In genomic region chr20:60693513-60694133, GRCh38 we compare ENCODE assay signal across 24 cellular contexts.
DNase-seq lines count a peak whose midpoint lies in the region; ATAC-seq and TF ChIP-seq lines count a peak whose summit lies in the region.
"Had no signal": no experiment of that assay in that cellular context is flagged by ENCODE, and none has a peak within 500 bp of the region (broad histone marks: within the 10 kb centered on the region; RNA-seq: fewer than 3 reads in every experiment).

No MANE protein-coding gene starts in this region.

- H3K27me3 Mint-ChIP-seq in WTC11 (ENCODE audit: low read depth) = peaks cover 11% of the 10 kb centered on the region
- H3K27me3 Mint-ChIP-seq in type B pancreatic cell = peaks cover 31% of the 10 kb centered on the region

- DNase-seq in H7 = peak; percentile 14
- DNase-seq in WTC11 (ENCODE audit: low spot score) = no peak
- no peak for DNase-seq in type B pancreatic cell (ENCODE audit: extremely low spot score, unreplicated experiment)
- no peak for DNase-seq in SW 1271 (lab: John Stamatoyannopoulos, UW)
- DNase-seq in SIG-M5 (lab: John Stamatoyannopoulos, UW) = no peak
- DNase-seq: Calu3; CD8-positive, alpha-beta memory T cell; DMS153; GDM1; GM23248; MG63; NCI-H1417; NCI-H1694 treated with DMSO at 0.1 percent for 48 hours; NCI-H2081 treated with DMSO at 0.1 percent for 48 hours; NCI-H446 treated with DMSO at 0.1 percent for 48 hours; NCI-H526 treated with DMSO at 0.1 percent for 48 hours; PC-9; SHP77 treated with DMSO at 0.1 percent for 48 hours; SK-N-SH had no signal

- no peak overlapping the region for H3K4me3 ChIP-seq in H7 (ENCODE audit: insufficient read depth, low read depth, low read length)
- peak overlapping the region; percentile 1 for H3K4me3 ChIP-seq in iPS-18a (ENCODE audit: low read length)
- H3K4me3 ChIP-seq: GM23248, K562, MG63, PC-9 had no signal

- POLR2A ChIA-PET in WTC11 (lab: Charles Lee) = no interaction called here

- H3K36me3 Mint-ChIP-seq in WTC11 (peaks cover 14% of the 10 kb centered on the region), type B pancreatic cell (no peaks in the 10 kb centered on the region)
- H3K36me3 Mint-ChIP-seq: CD8-positive, alpha-beta memory T cell had no signal

- no peaks in the 10 kb centered on the region for H3K9me3 ChIP-seq in iPS-18a (ENCODE audit: control insufficient read depth, low read depth, low read length)
- H3K9me3 ChIP-seq: MG63, SK-N-SH had no signal

- H3K27me3 ChIP-seq in H7 (ENCODE audit: control insufficient read depth, insufficient read depth, low read length) (no peaks in the 10 kb centered on the region), iPS-18a (ENCODE audit: control insufficient read depth, insufficient read depth, low read length) (no peaks in the 10 kb centered on the region)
- H3K27me3 ChIP-seq: MG63 had no signal

- H3K4me3 Mint-ChIP-seq in WTC11 (peak overlapping the region; percentile 44), type B pancreatic cell (no peak overlapping the region)
- H3K4me3 Mint-ChIP-seq: CD8-positive, alpha-beta memory T cell had no signal

- H3K4me1 Mint-ChIP-seq in WTC11 (peaks cover 60% of the 10 kb centered on the region), type B pancreatic cell (ENCODE audit: unreplicated experiment) (peaks cover 13% of the 10 kb centered on the region)
- H3K4me1 Mint-ChIP-seq: CD8-positive, alpha-beta memory T cell had no signal

- H3K27ac Mint-ChIP-seq in WTC11 (peak overlapping the region; percentile 98), type B pancreatic cell (peak overlapping the region; percentile 70)
- H3K27ac Mint-ChIP-seq: CD8-positive, alpha-beta memory T cell had no signal

- H3K9me3 Mint-ChIP-seq in WTC11 (peaks cover 27% of the 10 kb centered on the region), type B pancreatic cell (no peaks in the 10 kb centered on the region)

- CTCF ChIA-PET in WTC11 (lab: Charles Lee) = interaction anchor here (2.6 kb wide), 1 partner anchor 25 kb away, joined by 10 read pairs; no protein-coding TSS in a partner anchor

- ATAC-seq in WTC11 (peak; percentile 83), GM18519 (IDR thresholded peaks at IDR 0.05; ENCODE audit: low FRiP score, unreplicated experiment) (no peak)
- ATAC-seq: K562 had no signal

- H3K36me3 ChIP-seq in H7 (replicated peaks; ENCODE audit: control insufficient read depth, insufficient read depth, low read length) (no peaks in the 10 kb centered on the region), iPS-18a (ENCODE audit: control insufficient read depth, low read depth, low read length) (no peaks in the 10 kb centered on the region)
- H3K36me3 ChIP-seq: MG63 had no signal

- peak overlapping the region; percentile 27 for H3K27ac ChIP-seq in iPS-18a (ENCODE audit: low read length)
- H3K27ac ChIP-seq: C4-2B, GM23248, PC-9, RWPE1 had no signal

- peaks cover 37% of the 10 kb centered on the region for H3K4me1 ChIP-seq in iPS-18a (ENCODE audit: control insufficient read depth, low read depth, low read length)

- TF ChIP-seq CTCF in WTC11 (IDR thresholded peaks at IDR 0.05) (no peak), type B pancreatic cell (conservative IDR thresholded peaks at IDR 0.05) (no peak)

- no peak overlapping the region for H3K9ac ChIP-seq in iPS-18a (ENCODE audit: low read length)
- H3K9ac ChIP-seq: GM23248, SK-N-SH had no signal

TF ChIP-seq in WTC11, 78 proteins besides CTCF, POLR2A, EP300 and RAD21 (continues in another document):
- TF ChIP-seq, protein P1, sequence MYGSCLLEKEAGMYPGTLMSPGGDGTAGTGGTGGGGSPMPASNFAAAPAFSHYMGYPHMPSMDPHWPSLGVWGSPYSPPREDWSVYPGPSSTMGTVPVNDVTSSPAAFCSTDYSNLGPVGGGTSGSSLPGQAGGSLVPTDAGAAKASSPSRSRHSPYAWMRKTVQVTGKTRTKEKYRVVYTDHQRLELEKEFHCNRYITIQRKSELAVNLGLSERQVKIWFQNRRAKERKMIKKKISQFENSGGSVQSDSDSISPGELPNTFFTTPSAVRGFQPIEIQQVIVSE (CRISPR knock-in tag; IDR thresholded peaks at IDR 0.05; ENCODE audit: borderline replicate concordance) = no peak
- TF ChIP-seq EMX1 (CRISPR knock-in tag; IDR thresholded peaks at IDR 0.05) (no peak), ZSCAN18 (CRISPR knock-in tag; IDR thresholded peaks at IDR 0.05) (0 out of 2 replicates have a peak, but pooled peaks have one; percentile 1), TP53 (CRISPR knock-in tag; IDR thresholded peaks at IDR 0.05) (no peak), ERG (CRISPR knock-in tag; IDR thresholded peaks at IDR 0.05) (no peak), NR2C2 (CRISPR knock-in tag; IDR thresholded peaks at IDR 0.05) (no peak), NFE2L1 (CRISPR knock-in tag; IDR thresholded peaks at IDR 0.05) (no peak)
- TF ChIP-seq, protein P2, sequence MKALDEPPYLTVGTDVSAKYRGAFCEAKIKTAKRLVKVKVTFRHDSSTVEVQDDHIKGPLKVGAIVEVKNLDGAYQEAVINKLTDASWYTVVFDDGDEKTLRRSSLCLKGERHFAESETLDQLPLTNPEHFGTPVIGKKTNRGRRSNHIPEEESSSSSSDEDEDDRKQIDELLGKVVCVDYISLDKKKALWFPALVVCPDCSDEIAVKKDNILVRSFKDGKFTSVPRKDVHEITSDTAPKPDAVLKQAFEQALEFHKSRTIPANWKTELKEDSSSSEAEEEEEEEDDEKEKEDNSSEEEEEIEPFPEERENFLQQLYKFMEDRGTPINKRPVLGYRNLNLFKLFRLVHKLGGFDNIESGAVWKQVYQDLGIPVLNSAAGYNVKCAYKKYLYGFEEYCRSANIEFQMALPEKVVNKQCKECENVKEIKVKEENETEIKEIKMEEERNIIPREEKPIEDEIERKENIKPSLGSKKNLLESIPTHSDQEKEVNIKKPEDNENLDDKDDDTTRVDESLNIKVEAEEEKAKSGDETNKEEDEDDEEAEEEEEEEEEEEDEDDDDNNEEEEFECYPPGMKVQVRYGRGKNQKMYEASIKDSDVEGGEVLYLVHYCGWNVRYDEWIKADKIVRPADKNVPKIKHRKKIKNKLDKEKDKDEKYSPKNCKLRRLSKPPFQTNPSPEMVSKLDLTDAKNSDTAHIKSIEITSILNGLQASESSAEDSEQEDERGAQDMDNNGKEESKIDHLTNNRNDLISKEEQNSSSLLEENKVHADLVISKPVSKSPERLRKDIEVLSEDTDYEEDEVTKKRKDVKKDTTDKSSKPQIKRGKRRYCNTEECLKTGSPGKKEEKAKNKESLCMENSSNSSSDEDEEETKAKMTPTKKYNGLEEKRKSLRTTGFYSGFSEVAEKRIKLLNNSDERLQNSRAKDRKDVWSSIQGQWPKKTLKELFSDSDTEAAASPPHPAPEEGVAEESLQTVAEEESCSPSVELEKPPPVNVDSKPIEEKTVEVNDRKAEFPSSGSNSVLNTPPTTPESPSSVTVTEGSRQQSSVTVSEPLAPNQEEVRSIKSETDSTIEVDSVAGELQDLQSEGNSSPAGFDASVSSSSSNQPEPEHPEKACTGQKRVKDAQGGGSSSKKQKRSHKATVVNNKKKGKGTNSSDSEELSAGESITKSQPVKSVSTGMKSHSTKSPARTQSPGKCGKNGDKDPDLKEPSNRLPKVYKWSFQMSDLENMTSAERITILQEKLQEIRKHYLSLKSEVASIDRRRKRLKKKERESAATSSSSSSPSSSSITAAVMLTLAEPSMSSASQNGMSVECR (CRISPR knock-in tag; IDR thresholded peaks at IDR 0.05; ENCODE audit: borderline replicate concordance) = no peak
- TF ChIP-seq, protein P3, sequence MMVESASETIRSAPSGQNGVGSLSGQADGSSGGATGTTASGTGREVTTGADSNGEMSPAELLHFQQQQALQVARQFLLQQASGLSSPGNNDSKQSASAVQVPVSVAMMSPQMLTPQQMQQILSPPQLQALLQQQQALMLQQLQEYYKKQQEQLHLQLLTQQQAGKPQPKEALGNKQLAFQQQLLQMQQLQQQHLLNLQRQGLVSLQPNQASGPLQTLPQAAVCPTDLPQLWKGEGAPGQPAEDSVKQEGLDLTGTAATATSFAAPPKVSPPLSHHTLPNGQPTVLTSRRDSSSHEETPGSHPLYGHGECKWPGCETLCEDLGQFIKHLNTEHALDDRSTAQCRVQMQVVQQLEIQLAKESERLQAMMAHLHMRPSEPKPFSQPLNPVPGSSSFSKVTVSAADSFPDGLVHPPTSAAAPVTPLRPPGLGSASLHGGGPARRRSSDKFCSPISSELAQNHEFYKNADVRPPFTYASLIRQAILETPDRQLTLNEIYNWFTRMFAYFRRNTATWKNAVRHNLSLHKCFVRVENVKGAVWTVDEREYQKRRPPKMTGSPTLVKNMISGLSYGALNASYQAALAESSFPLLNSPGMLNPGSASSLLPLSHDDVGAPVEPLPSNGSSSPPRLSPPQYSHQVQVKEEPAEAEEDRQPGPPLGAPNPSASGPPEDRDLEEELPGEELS (CRISPR knock-in tag; IDR thresholded peaks at IDR 0.05) = no peak; the same call in 1 of the 2 replicates
